8 cellular contexts compared by ENCODE assay signal in the genomic region with DNA sequence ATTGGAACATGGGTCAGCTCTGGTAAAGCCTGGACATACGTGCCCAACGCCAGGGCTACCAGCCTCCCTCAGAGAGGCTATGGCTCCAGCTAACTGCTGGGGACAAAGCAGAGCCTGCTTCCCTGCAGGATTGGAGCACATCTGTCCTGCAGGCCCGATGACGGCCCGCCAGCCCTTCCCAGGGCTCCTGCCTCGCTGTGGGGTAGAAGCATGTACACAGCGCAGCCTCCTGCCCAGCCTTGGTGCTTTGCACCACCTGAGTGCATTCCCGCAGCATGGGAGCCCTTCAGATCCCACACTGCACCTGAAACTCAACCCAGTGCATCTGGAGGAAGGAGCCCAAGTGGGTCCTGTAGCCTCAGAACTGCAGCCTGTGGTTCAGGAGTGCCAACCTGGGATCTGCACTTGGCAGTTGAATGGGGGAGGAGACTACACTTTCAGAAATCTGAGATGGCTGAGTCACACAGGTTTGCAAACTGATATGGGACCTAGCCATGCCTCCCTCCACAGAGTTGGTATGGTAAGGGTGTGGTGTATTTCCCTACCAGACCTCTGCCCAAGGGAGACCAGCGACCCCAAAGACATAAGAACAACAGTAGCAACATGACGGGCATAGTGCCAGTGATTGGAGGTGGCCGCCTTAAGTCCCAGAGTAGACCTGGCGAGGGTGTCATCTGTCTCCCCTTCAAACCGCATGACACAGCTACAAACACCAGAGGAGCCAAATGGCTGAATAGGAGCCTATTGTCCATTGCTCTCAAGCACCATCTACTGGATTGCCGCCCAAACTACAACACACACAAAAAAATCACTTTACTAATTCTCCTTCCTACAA.
DNase-seq lines count a peak whose midpoint lies in the region; ATAC-seq and TF ChIP-seq lines count a peak whose summit lies in the region.

No MANE protein-coding gene starts in this region.

- TF ChIP-seq CTCF in right atrium auricular region (IDR thresholded peaks at IDR 0.05) (peak in 1 of 2 donors; percentile 62), breast epithelium (IDR thresholded peaks at IDR 0.05) (peak in 2 of 3 donors; percentile 31 to 42), mucosa of descending colon (IDR thresholded peaks at IDR 0.05) (peak; percentile 11)

- ATAC-seq in Right ventricle myocardium superior (ENCODE audit: poor library complexity) (peak; percentile 81), HG03442 (IDR thresholded peaks at IDR 0.05; ENCODE audit: unreplicated experiment) (peak; percentile 98), mucosa of descending colon (peak; percentile 70), HG02763 (IDR thresholded peaks at IDR 0.05; ENCODE audit: unreplicated experiment) (no peak)

- H3K27me3 ChIP-seq in right atrium auricular region (no peaks in the 10 kb centered on the region), breast epithelium (no peaks in the 10 kb centered on the region)

- H3K4me3 Mint-ChIP-seq in activated CD4-positive, alpha-beta memory T cell treated with anti-CD3 and anti-CD28 coated beads for 36 hours: no peak overlapping the region

- no peaks in the 10 kb centered on the region for H3K4me1 Mint-ChIP-seq in activated CD4-positive, alpha-beta memory T cell treated with anti-CD3 and anti-CD28 coated beads for 36 hours (ENCODE audit: low read depth)

- H3K36me3 Mint-ChIP-seq in activated CD4-positive, alpha-beta memory T cell treated with anti-CD3 and anti-CD28 coated beads for 36 hours: peaks cover 1% of the 10 kb centered on the region

- TF ChIP-seq POLR2A in breast epithelium (IDR thresholded peaks at IDR 0.05): no peak

- H3K36me3 ChIP-seq in right atrium auricular region: no peaks in the 10 kb centered on the region
- no peaks in the 10 kb centered on the region for H3K36me3 ChIP-seq in breast epithelium
- H3K36me3 ChIP-seq in mucosa of descending colon (ENCODE audit: low read depth): no peaks in the 10 kb centered on the region

- no peak overlapping the region for H3K27ac Mint-ChIP-seq in activated CD4-positive, alpha-beta memory T cell treated with anti-CD3 and anti-CD28 coated beads for 36 hours

- no peaks in the 10 kb centered on the region for H3K9me3 ChIP-seq in right atrium auricular region
- no peaks in the 10 kb centered on the region for H3K9me3 ChIP-seq in breast epithelium
- no peaks in the 10 kb centered on the region for H3K9me3 ChIP-seq in mucosa of descending colon

- no peak overlapping the region for H3K27ac ChIP-seq in right atrium auricular region
- no peak overlapping the region for H3K27ac ChIP-seq in breast epithelium

- POLR2A ChIA-PET in activated CD4-positive, alpha-beta memory T cell treated with anti-CD3 and anti-CD28 coated beads for 36 hours (lab: Charles Lee): no interaction called here

- no peaks in the 10 kb centered on the region for H3K27me3 Mint-ChIP-seq in activated CD4-positive, alpha-beta memory T cell treated with anti-CD3 and anti-CD28 coated beads for 36 hours

- H3K4me1 ChIP-seq in right atrium auricular region (no peaks in the 10 kb centered on the region), breast epithelium (no peaks in the 10 kb centered on the region), mucosa of descending colon (ENCODE audit: low read depth) (no peaks in the 10 kb centered on the region)

- H3K4me3 ChIP-seq in right atrium auricular region (no peak overlapping the region), breast epithelium (no peak overlapping the region), mucosa of descending colon (no peak overlapping the region)

- CTCF ChIA-PET in activated CD4-positive, alpha-beta memory T cell treated with anti-CD3 and anti-CD28 coated beads for 36 hours (lab: Charles Lee): no interaction called here

- H3K9me3 Mint-ChIP-seq in activated CD4-positive, alpha-beta memory T cell treated with anti-CD3 and anti-CD28 coated beads for 36 hours: peaks cover 13% of the 10 kb centered on the region

- intact Hi-C loops in Right ventricle myocardium superior (cut with DNase I): loop anchor here (1.0 kb wide), 1 partner anchor 101 kb away; no protein-coding TSS in a partner anchor
- intact Hi-C loops in breast epithelium (cut with DNase I; ENCODE audit: low total_unique reads): no loop called here
- intact Hi-C loops in mucosa of descending colon (cut with DNase I, micrococcal nuclease): no loop called here
- intact Hi-C loops in activated CD4-positive, alpha-beta memory T cell treated with anti-CD3 and anti-CD28 coated beads for 36 hours (cut with micrococcal nuclease): loop anchor here (2.0 kb wide), 1 partner anchor 100 kb away; no protein-coding TSS in a partner anchor

- DNase-seq in Right ventricle myocardium superior (no peak), right atrium auricular region (ENCODE audit: low spot score) (no peak), NCI-H2196 treated with DMSO at 0.1 percent for 48 hours (lab: John Stamatoyannopoulos, UW; ENCODE audit: unreplicated experiment) (peak; percentile 18), breast epithelium (ENCODE audit: low spot score in 2 of 2) (no peak), mucosa of descending colon (peak in 2 of 3 donors; percentile 32 to 35)
- no peak for DNase-seq in activated CD4-positive, alpha-beta memory T cell treated with anti-CD3 and anti-CD28 coated beads for 36 hours

Comparison
In these comparisons a context has a peak if more than half of its experiments do, and no peak if none do; other contexts are left out.
1. DNase-seq: peak in NCI-H2196 treated with DMSO at 0.1 percent for 48 hours (single experiment) and mucosa of descending colon (2 of 3); none in Right ventricle myocardium superior (single experiment), right atrium auricular region (single experiment), breast epithelium (0 of 2) and activated CD4-positive, alpha-beta memory T cell treated with anti-CD3 and anti-CD28 coated beads for 36 hours (single experiment).
2. intact Hi-C loops: an anchor here in Right ventricle myocardium superior (1.0 kb wide) and activated CD4-positive, alpha-beta memory T cell treated with anti-CD3 and anti-CD28 coated beads for 36 hours (2.0 kb wide); none called in breast epithelium and mucosa of descending colon.